Comparison of ENCODE assay signal across 1 cellular context in the genomic region with DNA sequence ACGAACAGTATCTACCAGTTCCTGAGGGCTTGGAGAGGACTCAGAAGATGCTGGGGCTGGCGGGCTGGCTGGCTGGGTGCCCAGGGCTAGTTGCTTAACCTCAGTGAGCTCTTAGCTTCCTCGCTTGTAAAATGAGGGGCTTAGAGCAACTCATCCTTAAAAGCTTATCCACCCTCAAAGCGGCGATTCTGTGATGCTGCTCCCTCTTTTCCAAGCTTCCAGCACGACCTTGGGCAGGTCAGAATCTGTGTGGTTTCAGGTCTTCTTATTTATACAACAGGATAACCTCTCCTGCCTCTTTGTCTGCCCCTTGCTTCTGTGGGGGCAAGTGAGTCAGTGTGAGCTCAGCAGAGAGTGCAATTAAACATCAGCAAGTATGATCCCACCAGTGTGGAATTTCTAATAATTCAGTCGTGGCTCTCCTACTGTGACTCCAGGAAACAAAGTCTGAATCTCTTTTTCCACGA.
TF ChIP-seq lines count a peak whose summit lies in the region.

No MANE protein-coding gene starts in this region.

TF ChIP-seq in GM23338, 12 proteins besides CTCF, POLR2A, EP300 and RAD21 (continued from another document):
- TF ChIP-seq, protein P1, sequence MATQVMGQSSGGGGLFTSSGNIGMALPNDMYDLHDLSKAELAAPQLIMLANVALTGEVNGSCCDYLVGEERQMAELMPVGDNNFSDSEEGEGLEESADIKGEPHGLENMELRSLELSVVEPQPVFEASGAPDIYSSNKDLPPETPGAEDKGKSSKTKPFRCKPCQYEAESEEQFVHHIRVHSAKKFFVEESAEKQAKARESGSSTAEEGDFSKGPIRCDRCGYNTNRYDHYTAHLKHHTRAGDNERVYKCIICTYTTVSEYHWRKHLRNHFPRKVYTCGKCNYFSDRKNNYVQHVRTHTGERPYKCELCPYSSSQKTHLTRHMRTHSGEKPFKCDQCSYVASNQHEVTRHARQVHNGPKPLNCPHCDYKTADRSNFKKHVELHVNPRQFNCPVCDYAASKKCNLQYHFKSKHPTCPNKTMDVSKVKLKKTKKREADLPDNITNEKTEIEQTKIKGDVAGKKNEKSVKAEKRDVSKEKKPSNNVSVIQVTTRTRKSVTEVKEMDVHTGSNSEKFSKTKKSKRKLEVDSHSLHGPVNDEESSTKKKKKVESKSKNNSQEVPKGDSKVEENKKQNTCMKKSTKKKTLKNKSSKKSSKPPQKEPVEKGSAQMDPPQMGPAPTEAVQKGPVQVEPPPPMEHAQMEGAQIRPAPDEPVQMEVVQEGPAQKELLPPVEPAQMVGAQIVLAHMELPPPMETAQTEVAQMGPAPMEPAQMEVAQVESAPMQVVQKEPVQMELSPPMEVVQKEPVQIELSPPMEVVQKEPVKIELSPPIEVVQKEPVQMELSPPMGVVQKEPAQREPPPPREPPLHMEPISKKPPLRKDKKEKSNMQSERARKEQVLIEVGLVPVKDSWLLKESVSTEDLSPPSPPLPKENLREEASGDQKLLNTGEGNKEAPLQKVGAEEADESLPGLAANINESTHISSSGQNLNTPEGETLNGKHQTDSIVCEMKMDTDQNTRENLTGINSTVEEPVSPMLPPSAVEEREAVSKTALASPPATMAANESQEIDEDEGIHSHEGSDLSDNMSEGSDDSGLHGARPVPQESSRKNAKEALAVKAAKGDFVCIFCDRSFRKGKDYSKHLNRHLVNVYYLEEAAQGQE (IDR thresholded peaks at IDR 0.05; ENCODE audit: unreplicated experiment): no peak
- TF ChIP-seq, protein P2, sequence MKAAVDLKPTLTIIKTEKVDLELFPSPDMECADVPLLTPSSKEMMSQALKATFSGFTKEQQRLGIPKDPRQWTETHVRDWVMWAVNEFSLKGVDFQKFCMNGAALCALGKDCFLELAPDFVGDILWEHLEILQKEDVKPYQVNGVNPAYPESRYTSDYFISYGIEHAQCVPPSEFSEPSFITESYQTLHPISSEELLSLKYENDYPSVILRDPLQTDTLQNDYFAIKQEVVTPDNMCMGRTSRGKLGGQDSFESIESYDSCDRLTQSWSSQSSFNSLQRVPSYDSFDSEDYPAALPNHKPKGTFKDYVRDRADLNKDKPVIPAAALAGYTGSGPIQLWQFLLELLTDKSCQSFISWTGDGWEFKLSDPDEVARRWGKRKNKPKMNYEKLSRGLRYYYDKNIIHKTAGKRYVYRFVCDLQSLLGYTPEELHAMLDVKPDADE (IDR thresholded peaks at IDR 0.05): no peak
- TF ChIP-seq NANOG (IDR thresholded peaks at IDR 0.05; ENCODE audit: borderline replicate concordance) (no peak), CREB1 (CRISPR knock-in tag; IDR thresholded peaks at IDR 0.05; ENCODE audit: low read depth) (no peak), POLR2AphosphoS5 (IDR thresholded peaks at IDR 0.05; ENCODE audit: low read depth) (no peak)
TF ChIP-seq in GM23338: peak in this region for 0.
